In the genomic region with DNA sequence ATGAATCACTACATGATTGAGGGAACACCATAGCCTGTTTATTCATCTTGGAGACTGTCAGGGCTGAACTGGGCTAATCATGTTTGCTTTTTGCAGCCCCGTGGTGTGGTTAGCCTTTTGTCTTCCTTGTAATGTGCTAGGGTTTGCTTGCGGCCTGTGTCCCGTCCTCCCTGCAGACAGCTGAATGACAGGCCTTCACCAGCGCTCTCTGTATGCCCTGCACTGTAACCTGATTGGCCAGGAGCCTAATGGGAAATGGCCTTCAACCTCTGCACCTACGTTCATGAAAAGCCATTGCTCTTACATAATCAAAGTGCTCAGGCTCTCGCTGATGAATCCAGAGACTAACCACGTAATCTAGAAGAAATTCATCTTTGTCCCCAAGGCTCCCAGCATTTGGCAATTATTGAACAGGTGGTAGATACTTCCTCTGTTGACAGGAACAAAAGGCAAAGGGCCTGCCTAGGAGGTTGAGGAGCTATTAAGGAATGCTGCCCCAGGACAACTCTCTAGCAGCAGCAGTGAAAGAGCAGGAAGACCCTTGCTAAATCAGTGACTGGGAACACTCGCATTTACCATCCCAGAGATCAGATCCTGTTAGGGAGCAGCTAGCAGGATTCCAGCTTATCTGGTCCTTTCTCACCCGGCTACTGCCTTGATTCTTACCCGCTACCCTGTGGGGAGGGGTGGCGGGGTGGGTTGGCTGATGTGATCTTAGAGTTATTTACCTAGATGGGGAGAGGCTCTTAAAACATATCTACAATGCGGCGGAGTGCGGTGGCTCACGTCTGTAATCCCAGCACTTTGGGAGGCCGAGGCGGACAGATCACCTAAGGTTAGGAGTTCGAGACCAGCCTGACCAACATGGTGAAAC, we compare ENCODE assay signal across 14 cellular contexts. TPM values are rescaled to one million over a fixed set of nuclear protein-coding genes. Genes with fewer than 3 reads are reported as not detected.
DNase-seq lines count a peak whose midpoint lies in the region; ATAC-seq and TF ChIP-seq lines count a peak whose summit lies in the region.
"Had no signal": no experiment of that assay in that cellular context is flagged by ENCODE, and none has a peak within 500 bp of the region (broad histone marks: within the 10 kb centered on the region; RNA-seq: fewer than 3 reads in every experiment).

No MANE protein-coding gene starts in this region.

- peaks cover 6% of the 10 kb centered on the region for H3K27me3 Mint-ChIP-seq in nephron progenitor cell (ENCODE audit: low read depth, poor library complexity)

- POLR2A ChIA-PET in Panc1 (lab: Charles Lee), result no interaction called here

- CTCF ChIA-PET in Panc1 (lab: Charles Lee), result no interaction called here

- DNase-seq in GM23248, result no peak
- DNase-seq in Panc1 (ENCODE audit: low read depth, low spot score), result no peak
- DNase-seq in nephron progenitor cell, result no peak
- DNase-seq in foreskin melanocyte, result no peak
- DNase-seq in anterior cingulate cortex (lab: John Stamatoyannopoulos, UW), result no peak
- no peak for DNase-seq in T1000 (lab: John Stamatoyannopoulos, UW)
- DNase-seq: activated CD4-positive, CD25-positive, alpha-beta regulatory T cell; activated T-cell treated with anti-CD3 and anti-CD28 coated beads, Interleukin-2, amount 50 U/mL, for 4 hours; amygdala; NCI-H1048; NCI-H82 had no signal

- no peaks in the 10 kb centered on the region for H3K9me2 ChIP-seq in GM23248 (ENCODE audit: insufficient read depth)

- H4K20me1 ChIP-seq in GM23248 (ENCODE audit: insufficient read depth), result no peaks in the 10 kb centered on the region

- H3K36me3 ChIP-seq in GM23248 (ENCODE audit: low read depth) (no peaks in the 10 kb centered on the region), Panc1 (ENCODE audit: control insufficient read depth, insufficient read depth, low read length) (no peaks in the 10 kb centered on the region), ectodermal cell (ENCODE audit: control insufficient read depth, insufficient read depth, low read length) (no peaks in the 10 kb centered on the region)
- H3K36me3 ChIP-seq: SJSA1 had no signal

- 83% methylated on average over 18 of the region's 18 CpGs for WGBS in GM23248 (ENCODE audit: low coverage in 1 of 2, low lambda C conversion rate in 2 of 2, missing lambda C conversion rate in 2 of 2), 2 experiments
- WGBS in ectodermal cell, 2 experiments, result 74 to 76% methylated on average over 18 of the region's 18 CpGs

- no peaks in the 10 kb centered on the region for H3K36me3 Mint-ChIP-seq in nephron progenitor cell (ENCODE audit: low read depth)

- H3K27me3 ChIP-seq in GM23248 (replicated peaks; ENCODE audit: insufficient read depth) (no peaks in the 10 kb centered on the region), Panc1 (ENCODE audit: control insufficient read depth, insufficient read depth, low read length) (no peaks in the 10 kb centered on the region), ectodermal cell (ENCODE audit: control insufficient read depth, insufficient read depth, low read length, poor library complexity, severe bottlenecking) (no peaks in the 10 kb centered on the region)
- H3K27me3 ChIP-seq: SJSA1 had no signal

- H3K27ac ChIP-seq in GM23248 (no peak overlapping the region), Panc1 (ENCODE audit: low read length) (peak overlapping the region; percentile 61), ectodermal cell (ENCODE audit: insufficient read depth, low read depth, low read length, poor library complexity, severe bottlenecking) (peak overlapping the region; percentile 42)
- H3K27ac ChIP-seq: SJSA1 had no signal

- intact Hi-C loops in Panc1 (cut with micrococcal nuclease; ENCODE audit: unreplicated experiment), result no loop called here

- H3K4me3 Mint-ChIP-seq in nephron progenitor cell, result no peak overlapping the region
- H3K4me3 Mint-ChIP-seq: activated T-cell treated with anti-CD3 and anti-CD28 coated beads, Interleukin-2, amount 50 U/mL, for 4 hours had no signal

- H3K79me2 ChIP-seq in GM23248 (ENCODE audit: insufficient read depth), result no peaks in the 10 kb centered on the region

- H3K4me3 ChIP-seq in GM23248 (no peak overlapping the region), Panc1 (ENCODE audit: low read depth in 2 of 2, low read length in 2 of 2) (no peak overlapping the region; a peak in 1 of 4 replicates), ectodermal cell (ENCODE audit: insufficient read depth, low read depth, low read length) (no peak overlapping the region)
- H3K4me3 ChIP-seq: SJSA1 had no signal

- no peak overlapping the region for H3K9ac ChIP-seq in GM23248

- in situ Hi-C loops in GM23248 (cut with MboI), result no loop called here
- in situ Hi-C loops in Panc1 (cut with HindIII; ENCODE audit: low pct_unique_long_range_greater_than_20kb, low sequenced_read_pairs), result no loop called here

- H3K4me1 ChIP-seq in GM23248 (ENCODE audit: insufficient read depth) (peaks cover 17% of the 10 kb centered on the region), Panc1 (ENCODE audit: control insufficient read depth, insufficient read depth, low read length) (peaks cover 9% of the 10 kb centered on the region), ectodermal cell (ENCODE audit: control insufficient read depth, insufficient read depth, low read length) (peaks cover 6% of the 10 kb centered on the region)

- no peak overlapping the region for H3K4me2 ChIP-seq in GM23248 (ENCODE audit: unreplicated experiment)

- H3F3A ChIP-seq in GM23248 (ENCODE audit: insufficient read depth), result peaks cover 14% of the 10 kb centered on the region

- peak; percentile 79 for ATAC-seq in Panc1
- no peak for ATAC-seq in HG02571 (IDR thresholded peaks at IDR 0.05; ENCODE audit: unreplicated experiment)
- ATAC-seq: activated T-cell treated with anti-CD3 and anti-CD28 coated beads, Interleukin-2, amount 50 U/mL, for 4 hours had no signal

- H3K4me1 Mint-ChIP-seq in nephron progenitor cell, result peaks cover 13% of the 10 kb centered on the region

- no TSS peak for BruUV-seq in Panc1 (replicated peaks; lab: Mats Ljungman, UMichigan)

- peak overlapping the region; percentile 57 for H3K27ac Mint-ChIP-seq in nephron progenitor cell

- H2AFZ ChIP-seq in GM23248, result peak overlapping the region; percentile 40

- TF ChIP-seq CTCF in Panc1 (IDR thresholded peaks at IDR 0.05) (no peak), nephron progenitor cell (IDR thresholded peaks at IDR 0.05) (no peak)

- H3K9me3 ChIP-seq in GM23248 (ENCODE audit: low read depth) (no peaks in the 10 kb centered on the region), Panc1 (ENCODE audit: control insufficient read depth, insufficient read depth, low read depth, low read length) (no peaks in the 10 kb centered on the region), ectodermal cell (ENCODE audit: control insufficient read depth, low read length) (no peaks in the 10 kb centered on the region)
- H3K9me3 ChIP-seq: SJSA1 had no signal

- H3K9me3 Mint-ChIP-seq in nephron progenitor cell, result peaks cover 11% of the 10 kb centered on the region

RNA-seq across cellular contexts. Expression of a gene that starts 42.3 kb away (rescaled TPM):
- total RNA-seq in GM23248 (2014; rRNA removed; shearing (Covaris generic)), result 250 and 261 TPM in 2 replicates
- 53.3 and 54.0 TPM in 2 replicates for polyA plus RNA-seq in GM23248 (2016; fragmentation: Nextera tagmentation; extraction: Ambion mirVana)
- 288 TPM for total RNA-seq in Panc1 (2021; ENCODE audit: unreplicated experiment)
- polyA plus RNA-seq in Panc1 (2012; ENCODE audit: insufficient read length), result 203 TPM
- 135 TPM for polyA plus RNA-seq in ectodermal cell (2013, experiment 1 of 4)
- 155 TPM for polyA plus RNA-seq in ectodermal cell (2013, experiment 2 of 4)
- polyA plus RNA-seq in ectodermal cell (2013, experiment 3 of 4), result 80.8 TPM
- 111 TPM for polyA plus RNA-seq in ectodermal cell (2013, experiment 4 of 4)
